18 cellular contexts compared by ENCODE assay signal in the genomic region with DNA sequence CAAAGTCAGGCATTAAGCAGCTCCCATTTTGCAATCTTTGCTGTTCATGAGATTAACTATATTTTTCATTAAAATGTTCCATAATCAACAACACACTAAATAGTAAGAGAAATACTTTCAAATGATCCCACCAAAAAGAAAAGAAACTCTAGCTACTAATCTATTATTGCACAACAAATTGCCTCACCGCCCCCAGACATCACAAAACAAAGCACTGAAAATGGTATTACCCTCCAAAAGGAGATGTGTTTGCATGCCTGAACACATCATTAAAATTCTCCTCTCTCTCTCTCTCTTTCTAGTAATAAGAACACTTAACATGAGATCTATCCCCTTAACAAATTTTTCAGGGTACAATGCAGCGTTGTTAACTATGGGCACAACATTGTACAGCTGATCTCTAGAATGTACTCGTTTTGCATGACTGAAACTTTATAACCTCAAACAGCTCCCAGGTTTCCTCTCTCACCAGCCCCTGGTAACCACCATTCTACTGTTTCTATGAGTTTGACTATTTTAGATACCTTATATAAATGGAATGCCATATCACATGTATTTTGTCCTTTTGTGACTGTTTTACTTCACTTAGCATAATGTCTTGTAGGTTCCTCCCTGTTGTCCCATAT. TPM values are rescaled to one million over a fixed set of nuclear protein-coding genes. Genes with fewer than 3 reads are reported as not detected.
DNase-seq lines count a peak whose midpoint lies in the region; ATAC-seq and TF ChIP-seq lines count a peak whose summit lies in the region.
"Had no signal": no experiment of that assay in that cellular context is flagged by ENCODE, and none has a peak within 500 bp of the region (broad histone marks: within the 10 kb centered on the region; RNA-seq: fewer than 3 reads in every experiment).

No MANE protein-coding gene starts in this region.

- WGBS in IMR-90 (ENCODE audit: extremely low coverage in 2 of 2, insufficient read length in 1 of 2), 2 experiments, result 58% methylated on average over 2 of the region's 3 CpGs; no CpG with 5 or more reads in 1 of the 2 experiments
- WGBS in aorta, 2 donors, result 67 to 73% methylated on average over 3 of the region's 3 CpGs

- no peaks in the 10 kb centered on the region for H3K9me1 ChIP-seq in IMR-90 (ENCODE audit: insufficient read depth, low read length)

- H2AFZ ChIP-seq in IMR-90 (replicated peaks; ENCODE audit: low read length, poor library complexity), result no peak overlapping the region

- ATAC-seq in GM18868 (IDR thresholded peaks at IDR 0.05; ENCODE audit: unreplicated experiment) (peak; percentile 59), IMR-90 (ENCODE audit: low read depth) (peak; percentile 27; the same call in 1 of the 2 replicates), aorta (ENCODE audit: low FRiP score) (no peak), HG03432 (IDR thresholded peaks at IDR 0.05; ENCODE audit: unreplicated experiment) (no peak)
- ATAC-seq: A549 had no signal

- no peak overlapping the region for H2BK120ac ChIP-seq in IMR-90 (ENCODE audit: low read depth, low read length)

- no peak for TF ChIP-seq RAD21 in IMR-90 (IDR thresholded peaks at IDR 0.05; ENCODE audit: low read length)

- CTCF ChIA-PET in IMR-90 (lab: Yijun Ruan, JAX), result no interaction called here

- no peak overlapping the region for H3K14ac ChIP-seq in IMR-90 (replicated peaks; ENCODE audit: low read depth, low read length)

- dilution Hi-C loops in IMR-90 (cut with HindIII; ENCODE audit: low sequenced_read_pairs, unreplicated experiment), result no loop called here

- no peak overlapping the region for H4K91ac ChIP-seq in IMR-90 (ENCODE audit: insufficient read depth, low read depth, low read length)

- H3K27me3 ChIP-seq in IMR-90 (ENCODE audit: control insufficient read depth, insufficient read depth, low read length) (no peaks in the 10 kb centered on the region), aorta (ENCODE audit: control insufficient read depth in 1 of 2, insufficient read depth in 2 of 2, low read length in 1 of 2) (no peaks in the 10 kb centered on the region)
- H3K27me3 ChIP-seq: MG63 had no signal

- TF ChIP-seq CTCF in IMR-90 (conservative IDR thresholded peaks at IDR 0.05; ENCODE audit: low read depth, low read length) (no peak), fibroblast of pulmonary artery (IDR thresholded peaks at IDR 0.05; ENCODE audit: low read length, missing control alignments) (no peak)

- in situ Hi-C loops in IMR-90 (cut with MboI; ENCODE audit: low sequenced_read_pairs), result no loop called here

- no peak overlapping the region for H4K5ac ChIP-seq in IMR-90 (ENCODE audit: low read depth, low read length)

- H3K18ac ChIP-seq in IMR-90 (ENCODE audit: low read depth, low read length), result no peak overlapping the region

- H2BK15ac ChIP-seq in IMR-90 (ENCODE audit: low read depth, low read length), result no peak overlapping the region

- no peak overlapping the region for H3K4me3 ChIP-seq in IMR-90 (ENCODE audit: insufficient read depth, low read depth, low read length)
- no peak overlapping the region for H3K4me3 ChIP-seq in fibroblast of pulmonary artery (replicated peaks; ENCODE audit: low read depth, low read length)
- no peak overlapping the region for H3K4me3 ChIP-seq in aorta (ENCODE audit: low read length in 2 of 2)
- H3K4me3 ChIP-seq: A549, MG63 had no signal

- no TSS peak for BruUV-seq in IMR-90 (replicated peaks; lab: Mats Ljungman, UMichigan)

- H4K8ac ChIP-seq in IMR-90 (ENCODE audit: low read depth in 2 of 2, low read length in 2 of 2), result no peak overlapping the region

- intact Hi-C loops in IMR-90 (cut with micrococcal nuclease) (no loop called here), aorta (cut with DNase I) (no loop called here)

- H2BK5ac ChIP-seq in IMR-90 (ENCODE audit: low read depth, low read length, poor library complexity, severe bottlenecking), result no peak overlapping the region

- no peak for TF ChIP-seq POLR2A in IMR-90 (IDR thresholded peaks at IDR 0.05; ENCODE audit: low read depth, low read length)

- H3K36me3 ChIP-seq in IMR-90 (ENCODE audit: control insufficient read depth, insufficient read depth, low read length) (no peaks in the 10 kb centered on the region), aorta (ENCODE audit: control insufficient read depth in 1 of 2, insufficient read depth in 2 of 2, low read length in 1 of 2) (no peaks in the 10 kb centered on the region)
- H3K36me3 ChIP-seq: MG63 had no signal

- no peak overlapping the region for H3K23ac ChIP-seq in IMR-90 (ENCODE audit: low read depth, low read length)

- H3K27ac ChIP-seq in IMR-90 (ENCODE audit: insufficient read depth, low read length) (no peak overlapping the region), aorta (ENCODE audit: low read depth in 1 of 2, low read length in 2 of 2) (no peak overlapping the region)
- H3K27ac ChIP-seq: A549 had no signal

- H3K9ac ChIP-seq in IMR-90 (ENCODE audit: low read depth, low read length), result no peak overlapping the region

- H3K9me3 ChIP-seq in IMR-90 (ENCODE audit: control insufficient read depth, insufficient read depth, low read length), result no peaks in the 10 kb centered on the region
- H3K9me3 ChIP-seq in aorta (ENCODE audit: control insufficient read depth, low read length), result peaks cover 1% of the 10 kb centered on the region
- H3K9me3 ChIP-seq: A549, MG63 had no signal

- no peak overlapping the region for H3K56ac ChIP-seq in IMR-90 (ENCODE audit: extremely low read depth, insufficient read depth, low read length)

- H3K4ac ChIP-seq in IMR-90 (ENCODE audit: low read depth, low read length), result no peak overlapping the region

- H2AK5ac ChIP-seq in IMR-90 (ENCODE audit: low read depth, low read length), result no peak overlapping the region

- POLR2A ChIA-PET in IMR-90 (lab: Charles Lee; ENCODE audit: unreplicated experiment), result no interaction called here

- H3K79me1 ChIP-seq in IMR-90 (ENCODE audit: low read depth in 1 of 2, low read length in 2 of 2), result no peaks in the 10 kb centered on the region

- no peaks in the 10 kb centered on the region for H3K4me1 ChIP-seq in IMR-90 (ENCODE audit: control insufficient read depth, insufficient read depth, low read length)
- no peaks in the 10 kb centered on the region for H3K4me1 ChIP-seq in aorta (ENCODE audit: control insufficient read depth in 1 of 2, insufficient read depth in 2 of 2, low read length in 2 of 2)
- H3K4me1 ChIP-seq: A549 had no signal

- no peak overlapping the region for H3K4me2 ChIP-seq in IMR-90 (ENCODE audit: low read depth, low read length)
- H3K4me2 ChIP-seq: A549 had no signal

- no peak overlapping the region for H2BK20ac ChIP-seq in IMR-90 (ENCODE audit: low read depth, low read length)

- H4K20me1 ChIP-seq in IMR-90 (ENCODE audit: insufficient read depth, low read length), result no peaks in the 10 kb centered on the region

- DNase-seq in Ammon's horn (ENCODE audit: low spot score) (peak; percentile 11), IMR-90 (no peak), fibroblast of pulmonary artery (ENCODE audit: low read depth) (peak; percentile 13), KG1 (lab: John Stamatoyannopoulos, UW) (no peak), aorta (no peak), NCI-H2227 (lab: John Stamatoyannopoulos, UW; ENCODE audit: unreplicated experiment) (no peak)
- DNase-seq: Calu3; CD4-positive, alpha-beta memory T cell; Karpas-422; NCI-H1092 treated with DMSO at 0.1 percent for 48 hours; NCI-H2081 treated with DMSO at 0.1 percent for 48 hours; NCI-H526 treated with DMSO at 0.1 percent for 48 hours; SHP77 treated with DMSO at 0.1 percent for 48 hours; T-helper 1 cell had no signal

- no peak overlapping the region for H2AK9ac ChIP-seq in IMR-90 (replicated peaks; ENCODE audit: low read depth, low read length, poor library complexity)

TF ChIP-seq in IMR-90, 13 proteins besides CTCF, POLR2A, EP300 and RAD21:
- TF ChIP-seq ELK1 (IDR thresholded peaks at IDR 0.05; ENCODE audit: borderline replicate concordance, low read depth, low read length), result no peak
- no peak for TF ChIP-seq MAZ (IDR thresholded peaks at IDR 0.05; ENCODE audit: borderline replicate concordance, low read depth, low read length)
- no peak for TF ChIP-seq RCOR1 (IDR thresholded peaks at IDR 0.05; ENCODE audit: insufficient replicate concordance, low read length)
- TF ChIP-seq CEBPB (IDR thresholded peaks at IDR 0.05; ENCODE audit: low read depth, low read length), result peak; percentile 90
- no peak for TF ChIP-seq FOS (IDR thresholded peaks at IDR 0.05; ENCODE audit: low read depth, low read length)

RNA-seq across cellular contexts. Expression of gene WNT5A, which starts 33.1 kb away (rescaled TPM):
- total RNA-seq in IMR-90 (2012; rRNA removed) (204 and 224 TPM in 2 replicates), aorta (10 to 100 TPM in 1 of 2 donors, under 1 TPM in 1; 0.52 to 10.6 TPM)
- polyA plus RNA-seq in IMR-90 (2012; rRNA removed) (229 and 231 TPM in 2 replicates), aorta (under 1 TPM; 0.13 to 0.33 TPM)
- 120 and 337 TPM in 2 replicates for polyA plus RNA-seq in IMR-90 (2012; cell fraction: cytosol; rRNA removed)
- polyA plus RNA-seq in IMR-90 (2012; cell fraction: nucleus; rRNA removed; ENCODE audit: low replicate concordance), result 410 and 708 TPM in 2 replicates
- polyA plus RNA-seq: CD4-positive, alpha-beta memory T cell had no signal

Comparison
In these comparisons a context has a peak if more than half of its experiments do, and no peak if none do; other contexts are left out.
1. DNase-seq: peak in Ammon's horn (single experiment) and fibroblast of pulmonary artery (single experiment); none in IMR-90 (single experiment), KG1 (single experiment), aorta (0 of 2) and NCI-H2227 (single experiment).
2. ATAC-seq: peak in GM18868 (single experiment) and IMR-90 (single experiment); none in aorta (single experiment) and HG03432 (single experiment).
3. RNA of gene WNT5A, which starts 33.1 kb away (total RNA-seq): 204 to 224 TPM in IMR-90; 0.52 to 10.6 TPM in aorta; every median in the first group is over 10 times any median in the second.